ENCODE assay signal across 15 cellular contexts in genomic region chr17:78032166-78032565, GRCh38.
A peak's percentile ranks its signal among the peaks of the same experiment; 100 is the strongest.
DNase-seq lines count a peak whose midpoint lies in the region; ATAC-seq and TF ChIP-seq lines count a peak whose summit lies in the region.
"Had no signal": no experiment of that assay in that cellular context is flagged by ENCODE, and none has a peak within 500 bp of the region (broad histone marks: within the 10 kb centered on the region; RNA-seq: fewer than 3 reads in every experiment).

No MANE protein-coding gene starts in this region.

- BruUV-seq in Panc1 (replicated peaks; lab: Mats Ljungman, UMichigan): no TSS peak

- no peak overlapping the region for H3K4me3 Mint-ChIP-seq in nephron
- H3K4me3 Mint-ChIP-seq in natural killer cell treated with Interleukin-12 subunit alpha and Interleukin-12 subunit beta and Interleukin-15 and Interleukin-18, amount 100 ng/mL, for 72 hours: no peak overlapping the region
- H3K4me3 Mint-ChIP-seq in immature natural killer cell: no peak overlapping the region
- H3K4me3 Mint-ChIP-seq: naive thymus-derived CD8-positive, alpha-beta T cell; T-helper 1 cell treated with Interleukin-12 subunit alpha and Interleukin-12 subunit beta and Interleukin-4 antibody, amounts not matched to agents 30 μg/mL and 1 μg/mL, for 36 hours had no signal

- H3K27ac Mint-ChIP-seq in nephron: peak overlapping the region in 2 of 3 experiments; percentile 3 to 54
- H3K27ac Mint-ChIP-seq in natural killer cell treated with Interleukin-12 subunit alpha and Interleukin-12 subunit beta and Interleukin-15 and Interleukin-18, amount 100 ng/mL, for 72 hours: peak overlapping the region in 1 of 2 donors; percentile 61
- peak overlapping the region in 1 of 6 donors; percentile 8 for H3K27ac Mint-ChIP-seq in immature natural killer cell
- H3K27ac Mint-ChIP-seq: T-helper 1 cell treated with Interleukin-12 subunit alpha and Interleukin-12 subunit beta and Interleukin-4 antibody, amounts not matched to agents 30 μg/mL and 1 μg/mL, for 36 hours had no signal

- H3K4me3 ChIP-seq in Panc1 (ENCODE audit: low read depth in 2 of 2, low read length in 2 of 2): no peak overlapping the region
- H3K4me3 ChIP-seq in coronary artery: peak overlapping the region; percentile 6
- H3K4me3 ChIP-seq: Peyer's patch had no signal

- ATAC-seq in Panc1: 0 out of 2 replicates have a peak, but pooled peaks have one; percentile 64
- no peak for ATAC-seq in natural killer cell treated with Interleukin-12 subunit alpha and Interleukin-12 subunit beta and Interleukin-15 and Interleukin-18, amount 100 ng/mL, for 72 hours
- no peak for ATAC-seq in GM18511 (IDR thresholded peaks at IDR 0.05; ENCODE audit: unreplicated experiment)
- ATAC-seq: naive thymus-derived CD8-positive, alpha-beta T cell had no signal

- POLR2A ChIA-PET in Panc1 (lab: Charles Lee): no interaction called here

- TF ChIP-seq CTCF in Panc1 (IDR thresholded peaks at IDR 0.05) (no peak), coronary artery (IDR thresholded peaks at IDR 0.05) (no peak), nephron (IDR thresholded peaks at IDR 0.05; ENCODE audit: unreplicated experiment in 3 of 3) (no peak)

- H3K4me1 ChIP-seq in Panc1 (ENCODE audit: control insufficient read depth, insufficient read depth, low read length): no peaks in the 10 kb centered on the region
- H3K4me1 ChIP-seq: Peyer's patch had no signal

- H3K4me1 Mint-ChIP-seq in nephron (peaks cover 15% of the 10 kb centered on the region), immature natural killer cell (peaks cover 12 to 32% of the 10 kb centered on the region in 2 donors)
- H3K4me1 Mint-ChIP-seq in natural killer cell treated with Interleukin-12 subunit alpha and Interleukin-12 subunit beta and Interleukin-15 and Interleukin-18, amount 100 ng/mL, for 72 hours (ENCODE audit: low read depth in 2 of 2): peaks cover 6 to 9% of the 10 kb centered on the region in 2 donors

- intact Hi-C loops in Panc1 (cut with micrococcal nuclease; ENCODE audit: unreplicated experiment): no loop called here

- H3K27ac ChIP-seq in Panc1 (ENCODE audit: low read length) (no peak overlapping the region), coronary artery (peak overlapping the region; percentile 36 to 46)
- H3K27ac ChIP-seq: Peyer's patch had no signal

- no peaks in the 10 kb centered on the region for H3K27me3 ChIP-seq in Panc1 (ENCODE audit: control insufficient read depth, insufficient read depth, low read length)
- H3K27me3 ChIP-seq: Peyer's patch had no signal

- H3K36me3 Mint-ChIP-seq in nephron (ENCODE audit: low read depth) (peaks cover 44% of the 10 kb centered on the region), immature natural killer cell (peaks cover 6 to 24% (median 8%) of the 10 kb centered on the region in 3 donors)
- H3K36me3 Mint-ChIP-seq in natural killer cell treated with Interleukin-12 subunit alpha and Interleukin-12 subunit beta and Interleukin-15 and Interleukin-18, amount 100 ng/mL, for 72 hours: peaks cover 7% of the 10 kb centered on the region

- DNase-seq in ELR (ENCODE audit: low read depth) (peak; percentile 78), Panc1 (ENCODE audit: low read depth, low spot score) (no peak), coronary artery (ENCODE audit: low spot score) (no peak), immature natural killer cell (no peak), GF-D8 (lab: John Stamatoyannopoulos, UW) (no peak)
- DNase-seq in natural killer cell treated with Interleukin-12 subunit alpha and Interleukin-12 subunit beta and Interleukin-15 and Interleukin-18, amount 100 ng/mL, for 72 hours (ENCODE audit: low spot score): no peak
- DNase-seq: activated CD4-positive, alpha-beta T cell treated with anti-CD3 and anti-CD28 coated beads, Interleukin-2, amount 50 U/mL, for 4 hours; activated gamma-delta T cell; naive thymus-derived CD8-positive, alpha-beta T cell; NCI-H1417 treated with DMSO at 0.1 percent for 48 hours; NCI-H446; Peyer's patch had no signal

- H3K27me3 Mint-ChIP-seq in nephron (ENCODE audit: low read depth): no peaks in the 10 kb centered on the region
- H3K27me3 Mint-ChIP-seq in natural killer cell treated with Interleukin-12 subunit alpha and Interleukin-12 subunit beta and Interleukin-15 and Interleukin-18, amount 100 ng/mL, for 72 hours: no peaks in the 10 kb centered on the region
- H3K27me3 Mint-ChIP-seq in immature natural killer cell (ENCODE audit: low read depth in 3 of 3): peaks cover 0 to 3% (median 2%) of the 10 kb centered on the region in 3 donors
- H3K27me3 Mint-ChIP-seq: naive thymus-derived CD8-positive, alpha-beta T cell had no signal

- no peaks in the 10 kb centered on the region for H3K9me3 ChIP-seq in Panc1 (ENCODE audit: control insufficient read depth, insufficient read depth, low read depth, low read length)
- H3K9me3 ChIP-seq: Peyer's patch had no signal

- in situ Hi-C loops in Panc1 (cut with HindIII; ENCODE audit: low pct_unique_long_range_greater_than_20kb, low sequenced_read_pairs): no loop called here

- CTCF ChIA-PET in Panc1 (lab: Charles Lee): no interaction called here

- H3K36me3 ChIP-seq in Panc1 (ENCODE audit: control insufficient read depth, insufficient read depth, low read length): no peaks in the 10 kb centered on the region

- H3K9me3 Mint-ChIP-seq in nephron: no peaks in the 10 kb centered on the region
- H3K9me3 Mint-ChIP-seq in natural killer cell treated with Interleukin-12 subunit alpha and Interleukin-12 subunit beta and Interleukin-15 and Interleukin-18, amount 100 ng/mL, for 72 hours: no peaks in the 10 kb centered on the region
- H3K9me3 Mint-ChIP-seq in immature natural killer cell: no peaks in the 10 kb centered on the region
- H3K9me3 Mint-ChIP-seq: naive thymus-derived CD8-positive, alpha-beta T cell; T-helper 1 cell treated with Interleukin-12 subunit alpha and Interleukin-12 subunit beta and Interleukin-4 antibody, amounts not matched to agents 30 μg/mL and 1 μg/mL, for 36 hours had no signal
